Comparison of ENCODE assay signal across 1 cellular context in the genomic region with DNA sequence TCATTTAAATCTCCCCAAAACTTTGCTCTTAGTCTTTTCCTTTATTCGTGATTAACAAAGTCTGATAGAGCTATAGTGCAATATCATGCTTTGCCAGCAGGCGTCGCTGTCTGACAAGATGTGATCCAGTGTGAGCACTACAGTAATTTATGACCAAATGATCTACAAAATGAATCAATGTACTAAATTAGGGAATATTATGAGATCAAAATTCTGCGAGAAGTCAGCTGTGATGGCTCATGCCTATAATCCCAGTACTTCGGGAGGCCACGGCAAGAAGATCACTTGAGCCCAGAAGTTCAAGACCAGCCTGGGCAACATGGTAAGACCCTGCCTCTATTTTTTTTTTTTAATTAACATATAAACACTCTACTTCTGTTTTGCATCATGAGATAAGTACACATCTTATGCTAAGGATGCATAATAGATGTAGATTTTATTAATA.
TF ChIP-seq lines count a peak whose summit lies in the region.

No MANE protein-coding gene starts in this region.

TF ChIP-seq in HCT116, 20 proteins besides CTCF, POLR2A, EP300 and RAD21:
- TF ChIP-seq, protein P1, sequence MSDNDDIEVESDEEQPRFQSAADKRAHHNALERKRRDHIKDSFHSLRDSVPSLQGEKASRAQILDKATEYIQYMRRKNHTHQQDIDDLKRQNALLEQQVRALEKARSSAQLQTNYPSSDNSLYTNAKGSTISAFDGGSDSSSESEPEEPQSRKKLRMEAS (IDR thresholded peaks at IDR 0.05): 0 out of 2 replicates have a peak, but pooled peaks have one; percentile 32
- TF ChIP-seq ELF1 (IDR thresholded peaks at IDR 0.05; ENCODE audit: borderline replicate concordance, low read depth) (no peak), SIN3A (IDR thresholded peaks at IDR 0.05; ENCODE audit: low read depth) (no peak), CEBPB (IDR thresholded peaks at IDR 0.05; ENCODE audit: low read depth) (peak; percentile 24; the same call in 1 of the 2 replicates), FOSL1 (IDR thresholded peaks at IDR 0.05; ENCODE audit: low read depth) (0 out of 2 replicates have a peak, but pooled peaks have one; percentile 18), YY1 (IDR thresholded peaks at IDR 0.05; ENCODE audit: extremely low read depth, insufficient replicate concordance, low read depth, low read length) (no peak), SP1 (IDR thresholded peaks at IDR 0.05; ENCODE audit: low read depth) (no peak; the same call in 1 of the 2 replicates), EGR1 (IDR thresholded peaks at IDR 0.05; ENCODE audit: low read depth) (no peak), POLR2AphosphoS5 (IDR thresholded peaks at IDR 0.05; ENCODE audit: low read depth, low read length) (no peak), TCF7L2 (IDR thresholded peaks at IDR 0.05; ENCODE audit: borderline replicate concordance, extremely low read depth, insufficient read depth, insufficient read length) (no peak), EZH2 (IDR thresholded peaks at IDR 0.05) (no peak), ZFX (IDR thresholded peaks at IDR 0.05) (no peak), SRF (IDR thresholded peaks at IDR 0.05; ENCODE audit: low read depth) (no peak), CBX3 (IDR thresholded peaks at IDR 0.05; ENCODE audit: low read depth) (peak; percentile 99)
- TF ChIP-seq, protein P2, sequence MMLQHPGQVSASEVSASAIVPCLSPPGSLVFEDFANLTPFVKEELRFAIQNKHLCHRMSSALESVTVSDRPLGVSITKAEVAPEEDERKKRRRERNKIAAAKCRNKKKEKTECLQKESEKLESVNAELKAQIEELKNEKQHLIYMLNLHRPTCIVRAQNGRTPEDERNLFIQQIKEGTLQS (IDR thresholded peaks at IDR 0.05): no peak
- TF ChIP-seq, protein P3, sequence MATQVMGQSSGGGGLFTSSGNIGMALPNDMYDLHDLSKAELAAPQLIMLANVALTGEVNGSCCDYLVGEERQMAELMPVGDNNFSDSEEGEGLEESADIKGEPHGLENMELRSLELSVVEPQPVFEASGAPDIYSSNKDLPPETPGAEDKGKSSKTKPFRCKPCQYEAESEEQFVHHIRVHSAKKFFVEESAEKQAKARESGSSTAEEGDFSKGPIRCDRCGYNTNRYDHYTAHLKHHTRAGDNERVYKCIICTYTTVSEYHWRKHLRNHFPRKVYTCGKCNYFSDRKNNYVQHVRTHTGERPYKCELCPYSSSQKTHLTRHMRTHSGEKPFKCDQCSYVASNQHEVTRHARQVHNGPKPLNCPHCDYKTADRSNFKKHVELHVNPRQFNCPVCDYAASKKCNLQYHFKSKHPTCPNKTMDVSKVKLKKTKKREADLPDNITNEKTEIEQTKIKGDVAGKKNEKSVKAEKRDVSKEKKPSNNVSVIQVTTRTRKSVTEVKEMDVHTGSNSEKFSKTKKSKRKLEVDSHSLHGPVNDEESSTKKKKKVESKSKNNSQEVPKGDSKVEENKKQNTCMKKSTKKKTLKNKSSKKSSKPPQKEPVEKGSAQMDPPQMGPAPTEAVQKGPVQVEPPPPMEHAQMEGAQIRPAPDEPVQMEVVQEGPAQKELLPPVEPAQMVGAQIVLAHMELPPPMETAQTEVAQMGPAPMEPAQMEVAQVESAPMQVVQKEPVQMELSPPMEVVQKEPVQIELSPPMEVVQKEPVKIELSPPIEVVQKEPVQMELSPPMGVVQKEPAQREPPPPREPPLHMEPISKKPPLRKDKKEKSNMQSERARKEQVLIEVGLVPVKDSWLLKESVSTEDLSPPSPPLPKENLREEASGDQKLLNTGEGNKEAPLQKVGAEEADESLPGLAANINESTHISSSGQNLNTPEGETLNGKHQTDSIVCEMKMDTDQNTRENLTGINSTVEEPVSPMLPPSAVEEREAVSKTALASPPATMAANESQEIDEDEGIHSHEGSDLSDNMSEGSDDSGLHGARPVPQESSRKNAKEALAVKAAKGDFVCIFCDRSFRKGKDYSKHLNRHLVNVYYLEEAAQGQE (IDR thresholded peaks at IDR 0.05; ENCODE audit: low read depth): no peak
